ENCODE assay signal across 9 cellular contexts in genomic region chr6:125904871-125905270, GRCh38. TPM values are rescaled to one million over a fixed set of nuclear protein-coding genes. Genes with fewer than 3 reads are reported as not detected.
A peak's percentile ranks its signal among the peaks of the same experiment; 100 is the strongest.
DNase-seq lines count a peak whose midpoint lies in the region; ATAC-seq, FAIRE-seq and TF ChIP-seq lines count a peak whose summit lies in the region.
"Had no signal": no experiment of that assay in that cellular context is flagged by ENCODE, and none has a peak within 500 bp of the region (broad histone marks: within the 10 kb centered on the region; RNA-seq: fewer than 3 reads in every experiment).

No MANE protein-coding gene starts in this region.

- no peak for TF ChIP-seq CTCF in CD4-positive, alpha-beta T cell (IDR thresholded peaks at IDR 0.05)
- TF ChIP-seq CTCF in bronchial epithelial cell (IDR thresholded peaks at IDR 0.05; ENCODE audit: insufficient read depth, low read length, severe bottlenecking) (no peak), SK-N-SH (IDR thresholded peaks at IDR 0.05) (no peak), prostate gland (IDR thresholded peaks at IDR 0.05) (no peak)

- no peak for TF ChIP-seq RAD21 in SK-N-SH (IDR thresholded peaks at IDR 0.05; ENCODE audit: low read length)

- intact Hi-C loops in CD4-positive, alpha-beta T cell (cut with DNase I, micrococcal nuclease), result no loop called here
- intact Hi-C loops in prostate gland (cut with DNase I), result no loop called here

- peak; percentile 82 for ATAC-seq in CD4-positive, alpha-beta T cell (ENCODE audit: poor library complexity)
- peak; percentile 68 for ATAC-seq in GM21717 (IDR thresholded peaks at IDR 0.05; ENCODE audit: unreplicated experiment)
- peak; percentile 97 for ATAC-seq in stimulated activated naive CD8-positive, alpha-beta T cell treated with anti-CD3 and anti-CD28 coated beads, Interleukin-15, amount 100 ng/mL, for 72 hours

- CTCF ChIA-PET in CD4-positive, alpha-beta T cell (lab: Charles Lee), result interaction anchor here (3.4 kb wide), 1 partner anchor 52 kb away, joined by 16 read pairs; the partner anchor contains the start of gene HINT3
- CTCF ChIA-PET in SK-N-SH (lab: Yijun Ruan, JAX), result interaction anchor here (0.9 to 2.3 kb wide), 2 partner anchors 19 to 51 kb away, joined by 3 to 13 read pairs; no protein-coding TSS in a partner anchor

- H3K9ac ChIP-seq in SK-N-SH, result no peak overlapping the region

- no peak for TF ChIP-seq EP300 in SK-N-SH (IDR thresholded peaks at IDR 0.05; ENCODE audit: borderline replicate concordance in 1 of 2, low read depth in 1 of 2, low read length in 1 of 2)

- no peaks in the 10 kb centered on the region for H4K20me1 ChIP-seq in SK-N-SH (ENCODE audit: insufficient read depth)

- H3K4me3 Mint-ChIP-seq in CD4-positive, alpha-beta T cell, result no peak overlapping the region
- H3K4me3 Mint-ChIP-seq in stimulated activated naive CD8-positive, alpha-beta T cell treated with anti-CD3 and anti-CD28 coated beads, Interleukin-15, amount 100 ng/mL, for 72 hours, result peak overlapping the region in 1 of 2 donors; percentile 19
- H3K4me3 Mint-ChIP-seq: activated naive CD4-positive, alpha-beta T cell treated with anti-CD3 and anti-CD28 coated beads, Interleukin-2, amount 50 U/mL, for 24 hours had no signal

- H3K4me2 ChIP-seq in SK-N-SH, result no peak overlapping the region

- H3K36me3 Mint-ChIP-seq in CD4-positive, alpha-beta T cell (ENCODE audit: low read depth), result peaks cover 34% of the 10 kb centered on the region

- H3K27ac ChIP-seq in CD4-positive, alpha-beta T cell (ENCODE audit: low read depth, low read length), result no peak overlapping the region
- H3K27ac ChIP-seq in SK-N-SH (ENCODE audit: low read depth in 2 of 2, low read length in 1 of 2), result no peak overlapping the region
- H3K27ac ChIP-seq in prostate gland, result no peak overlapping the region

- POLR2A ChIA-PET in CD4-positive, alpha-beta T cell (lab: Charles Lee), result interaction anchor here (1.0 to 1.2 kb wide), 2 partner anchors 71 to 114 kb away, joined by 4 to 8 read pairs; partner anchors contain the start of gene NCOA7
- POLR2A ChIA-PET in SK-N-SH (lab: Yijun Ruan, JAX), result no interaction called here

- no peaks in the 10 kb centered on the region for H3K79me2 ChIP-seq in SK-N-SH (ENCODE audit: insufficient read depth)

- WGBS in SK-N-SH (ENCODE audit: low lambda C conversion rate), result 89% methylated on average over 3 of the region's 3 CpGs
- 99% methylated on average over 3 of the region's 3 CpGs for WGBS in prostate gland

- no peaks in the 10 kb centered on the region for H3F3A ChIP-seq in SK-N-SH (replicated peaks; ENCODE audit: insufficient read depth)

- H3K36me3 ChIP-seq in bronchial epithelial cell (ENCODE audit: control insufficient read depth, insufficient read depth, low read length) (peaks cover 3% of the 10 kb centered on the region), SK-N-SH (replicated peaks in 1 of 2; ENCODE audit: control insufficient read depth in 1 of 2, insufficient read depth in 2 of 2, low read length in 1 of 2) (peaks cover 4 to 42% of the 10 kb centered on the region in 2 experiments), prostate gland (no peaks in the 10 kb centered on the region)

- H3K27me3 Mint-ChIP-seq in CD4-positive, alpha-beta T cell, result no peaks in the 10 kb centered on the region
- H3K27me3 Mint-ChIP-seq in stimulated activated naive CD8-positive, alpha-beta T cell treated with anti-CD3 and anti-CD28 coated beads, Interleukin-15, amount 100 ng/mL, for 72 hours, result no peaks in the 10 kb centered on the region
- H3K27me3 Mint-ChIP-seq: activated naive CD4-positive, alpha-beta T cell treated with anti-CD3 and anti-CD28 coated beads, Interleukin-2, amount 50 U/mL, for 24 hours had no signal

- H2AFZ ChIP-seq in SK-N-SH (ENCODE audit: low read depth), result no peak overlapping the region

- peak in 7 of 10 experiments; percentile 10 to 24 (median 15) for DNase-seq in CD4-positive, alpha-beta T cell
- peak; percentile 82 for DNase-seq in NCI-H226
- DNase-seq in bronchial epithelial cell (ENCODE audit: low read depth), result peak; percentile 97
- DNase-seq in stimulated activated naive CD8-positive, alpha-beta T cell treated with anti-CD3 and anti-CD28 coated beads, Interleukin-15, amount 100 ng/mL, for 72 hours, result peak; percentile 66 to 83
- DNase-seq in SK-N-SH, result no peak
- DNase-seq in prostate gland (ENCODE audit: low spot score), result no peak
- no peak for DNase-seq in ecto neural progenitor cell (ENCODE audit: low spot score)

- no peak for FAIRE-seq in bronchial epithelial cell (lab: Jason Lieb, UNC)

- H3K4me1 ChIP-seq in SK-N-SH (ENCODE audit: control insufficient read depth in 1 of 2, insufficient read depth in 2 of 2, low read depth in 1 of 2, low read length in 1 of 2) (no peaks in the 10 kb centered on the region), prostate gland (replicated peaks) (no peaks in the 10 kb centered on the region)

- no peaks in the 10 kb centered on the region for H3K9me2 ChIP-seq in SK-N-SH

- H3K9me3 ChIP-seq in CD4-positive, alpha-beta T cell (ENCODE audit: control insufficient read depth, low read length), result no peaks in the 10 kb centered on the region
- H3K9me3 ChIP-seq in SK-N-SH (no peaks in the 10 kb centered on the region), prostate gland (no peaks in the 10 kb centered on the region)

- TF ChIP-seq POLR2A in prostate gland (IDR thresholded peaks at IDR 0.05), result no peak

- peaks cover 7% of the 10 kb centered on the region for H3K4me1 Mint-ChIP-seq in CD4-positive, alpha-beta T cell (ENCODE audit: low read depth)
- peaks cover 58% of the 10 kb centered on the region for H3K4me1 Mint-ChIP-seq in stimulated activated naive CD8-positive, alpha-beta T cell treated with anti-CD3 and anti-CD28 coated beads, Interleukin-15, amount 100 ng/mL, for 72 hours

- H3K27ac Mint-ChIP-seq in CD4-positive, alpha-beta T cell, result peak overlapping the region; percentile 7
- H3K27ac Mint-ChIP-seq in stimulated activated naive CD8-positive, alpha-beta T cell treated with anti-CD3 and anti-CD28 coated beads, Interleukin-15, amount 100 ng/mL, for 72 hours, result peak overlapping the region; percentile 3 to 85
- H3K27ac Mint-ChIP-seq: activated naive CD4-positive, alpha-beta T cell treated with anti-CD3 and anti-CD28 coated beads, Interleukin-2, amount 50 U/mL, for 24 hours had no signal

- H3K9me3 Mint-ChIP-seq in CD4-positive, alpha-beta T cell, result no peaks in the 10 kb centered on the region
- H3K9me3 Mint-ChIP-seq in stimulated activated naive CD8-positive, alpha-beta T cell treated with anti-CD3 and anti-CD28 coated beads, Interleukin-15, amount 100 ng/mL, for 72 hours, result no peaks in the 10 kb centered on the region
- H3K9me3 Mint-ChIP-seq: activated naive CD4-positive, alpha-beta T cell treated with anti-CD3 and anti-CD28 coated beads, Interleukin-2, amount 50 U/mL, for 24 hours had no signal

- no peaks in the 10 kb centered on the region for H3K27me3 ChIP-seq in CD4-positive, alpha-beta T cell (ENCODE audit: control insufficient read depth, insufficient read depth, low read length)
- H3K27me3 ChIP-seq in bronchial epithelial cell (ENCODE audit: control insufficient read depth, insufficient read depth, low read length) (no peaks in the 10 kb centered on the region), SK-N-SH (ENCODE audit: insufficient read depth) (no peaks in the 10 kb centered on the region), prostate gland (replicated peaks; ENCODE audit: insufficient read depth) (no peaks in the 10 kb centered on the region)

- H3K4me3 ChIP-seq in bronchial epithelial cell (ENCODE audit: low read depth, low read length) (no peak overlapping the region), SK-N-SH (ENCODE audit: low read depth in 2 of 2, low read length in 1 of 2) (no peak overlapping the region), prostate gland (no peak overlapping the region)

TF ChIP-seq in SK-N-SH, 30 proteins besides CTCF, POLR2A, EP300 and RAD21 (continues in another document):
- TF ChIP-seq TCF12 (IDR thresholded peaks at IDR 0.05), result no peak
- TF ChIP-seq FOXM1 (IDR thresholded peaks at IDR 0.05; ENCODE audit: low read depth), result no peak
- no peak for TF ChIP-seq REST (IDR thresholded peaks at IDR 0.05; ENCODE audit: low read depth, low read length)
- no peak for TF ChIP-seq MAX (IDR thresholded peaks at IDR 0.05; ENCODE audit: low read depth)

RNA-seq across cellular contexts. Expression of gene HINT3, which starts 51.7 kb away (rescaled TPM):
- 10 to 100 TPM; 10.4 TPM for total RNA-seq in CD4-positive, alpha-beta T cell
- total RNA-seq in bronchial epithelial cell (20.9 and 25.3 TPM in 2 replicates), prostate gland (10 to 100 TPM; 29.5 to 40.9 TPM)
- polyA plus RNA-seq in SK-N-SH (2012; rRNA removed), result 1.8 and 1.9 TPM in 2 replicates
- polyA plus RNA-seq in SK-N-SH (2012; cell fraction: cytosol; rRNA removed), result 3.9 and 5.0 TPM in 2 replicates
- polyA plus RNA-seq in SK-N-SH (2012; cell fraction: nucleus; rRNA removed), result 1.2 and 1.3 TPM in 2 replicates

Comparison
In these comparisons a context has a peak if more than half of its experiments do, and no peak if none do; other contexts are left out.
1. DNase-seq: peak in CD4-positive, alpha-beta T cell (7 of 10), NCI-H226 (single experiment), bronchial epithelial cell (single experiment) and stimulated activated naive CD8-positive, alpha-beta T cell treated with anti-CD3 and anti-CD28 coated beads, Interleukin-15, amount 100 ng/mL, for 72 hours (2 of 2); none in SK-N-SH (single experiment), prostate gland (single experiment) and ecto neural progenitor cell (single experiment).
2. Peak in every context shown above with its lines, with median percentiles within 50 percentile points of each other: ATAC-seq.